Comparison of ENCODE assay signal across 1 cellular context in the genomic region with DNA sequence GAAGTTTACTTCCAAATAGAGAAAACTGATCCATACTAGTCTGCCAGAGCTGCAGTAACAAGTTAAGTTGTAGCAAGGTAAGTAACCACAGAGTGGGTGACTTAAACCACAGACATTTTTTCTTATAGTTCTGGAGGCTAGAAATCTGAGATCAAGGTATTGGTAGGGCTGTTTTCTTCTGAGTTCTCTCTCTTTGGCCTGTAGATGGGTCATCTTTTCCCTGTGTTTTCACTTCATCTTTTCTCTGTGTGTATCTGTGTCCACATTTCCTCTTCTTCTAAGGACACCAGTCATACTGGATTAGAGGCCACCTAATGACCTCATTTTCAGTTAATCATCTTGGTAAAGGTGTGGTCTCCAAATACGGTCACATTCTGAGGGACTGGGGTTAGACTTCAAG.
A peak's percentile ranks its signal among the peaks of the same experiment; 100 is the strongest.
TF ChIP-seq lines count a peak whose summit lies in the region.

No MANE protein-coding gene starts in this region.

TF ChIP-seq in GM12878, 131 proteins besides CTCF, POLR2A, EP300 and RAD21 (continued from another document):
- TF ChIP-seq KDM1A (IDR thresholded peaks at IDR 0.05; ENCODE audit: borderline replicate concordance) (no peak), NFIC (IDR thresholded peaks at IDR 0.05; ENCODE audit: low read depth, low read length) (peak; percentile 30; the same call in 1 of the 2 replicates), CHD4 (IDR thresholded peaks at IDR 0.05) (no peak), BHLHE40 (IDR thresholded peaks at IDR 0.05; ENCODE audit: borderline replicate concordance in 1 of 2, low read depth in 2 of 2, low read length in 1 of 2) (no peak), IKZF2 (IDR thresholded peaks at IDR 0.05) (peak in 1 of 2 experiments; percentile 18; a peak in 1 of 4 replicates), ZNF274 (IDR thresholded peaks at IDR 0.05; ENCODE audit: insufficient read depth, insufficient read length) (no peak), SMAD5 (IDR thresholded peaks at IDR 0.05; ENCODE audit: low read depth) (no peak), EZH2 (IDR thresholded peaks at IDR 0.05; ENCODE audit: borderline replicate concordance, control insufficient read depth, low read depth, low read length) (no peak), TCF12 (IDR thresholded peaks at IDR 0.05; ENCODE audit: low read depth, low read length) (no peak), JUNB (IDR thresholded peaks at IDR 0.05) (peak; percentile 38; the same call in 1 of the 2 replicates), ZBED1 (IDR thresholded peaks at IDR 0.05; ENCODE audit: borderline replicate concordance) (no peak), NR2C2 (IDR thresholded peaks at IDR 0.05; ENCODE audit: borderline replicate concordance, control insufficient read depth, insufficient read length, low read depth) (no peak), SPI1 (IDR thresholded peaks at IDR 0.05; ENCODE audit: borderline replicate concordance, insufficient read depth, low read depth, low read length) (0 out of 2 replicates have a peak, but pooled peaks have one; percentile 27), ATF7 (IDR thresholded peaks at IDR 0.05; ENCODE audit: low read depth) (no peak; the same call in 1 of the 2 replicates), RUNX3 (IDR thresholded peaks at IDR 0.05; ENCODE audit: low read length) (peak; percentile 45; the same call in 1 of the 2 replicates)
- TF ChIP-seq, protein P1, sequence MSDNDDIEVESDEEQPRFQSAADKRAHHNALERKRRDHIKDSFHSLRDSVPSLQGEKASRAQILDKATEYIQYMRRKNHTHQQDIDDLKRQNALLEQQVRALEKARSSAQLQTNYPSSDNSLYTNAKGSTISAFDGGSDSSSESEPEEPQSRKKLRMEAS (IDR thresholded peaks at IDR 0.05; ENCODE audit: low read depth, low read length) = no peak
- TF ChIP-seq, protein P2, sequence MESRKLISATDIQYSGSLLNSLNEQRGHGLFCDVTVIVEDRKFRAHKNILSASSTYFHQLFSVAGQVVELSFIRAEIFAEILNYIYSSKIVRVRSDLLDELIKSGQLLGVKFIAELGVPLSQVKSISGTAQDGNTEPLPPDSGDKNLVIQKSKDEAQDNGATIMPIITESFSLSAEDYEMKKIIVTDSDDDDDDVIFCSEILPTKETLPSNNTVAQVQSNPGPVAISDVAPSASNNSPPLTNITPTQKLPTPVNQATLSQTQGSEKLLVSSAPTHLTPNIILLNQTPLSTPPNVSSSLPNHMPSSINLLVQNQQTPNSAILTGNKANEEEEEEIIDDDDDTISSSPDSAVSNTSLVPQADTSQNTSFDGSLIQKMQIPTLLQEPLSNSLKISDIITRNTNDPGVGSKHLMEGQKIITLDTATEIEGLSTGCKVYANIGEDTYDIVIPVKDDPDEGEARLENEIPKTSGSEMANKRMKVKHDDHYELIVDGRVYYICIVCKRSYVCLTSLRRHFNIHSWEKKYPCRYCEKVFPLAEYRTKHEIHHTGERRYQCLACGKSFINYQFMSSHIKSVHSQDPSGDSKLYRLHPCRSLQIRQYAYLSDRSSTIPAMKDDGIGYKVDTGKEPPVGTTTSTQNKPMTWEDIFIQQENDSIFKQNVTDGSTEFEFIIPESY (IDR thresholded peaks at IDR 0.05) = no peak
